ENCODE assay signal across 9 cellular contexts in genomic region chr1:59879556-59879955, GRCh38. TPM values are rescaled to one million over a fixed set of nuclear protein-coding genes. Genes with fewer than 3 reads are reported as not detected.
DNase-seq lines count a peak whose midpoint lies in the region; ATAC-seq and TF ChIP-seq lines count a peak whose summit lies in the region.
"Had no signal": no experiment of that assay in that cellular context is flagged by ENCODE, and none has a peak within 500 bp of the region (broad histone marks: within the 10 kb centered on the region; RNA-seq: fewer than 3 reads in every experiment).

No MANE protein-coding gene starts in this region.

- no peak overlapping the region for H3K4me2 ChIP-seq in H9 (ENCODE audit: insufficient read depth, insufficient read length, low read length)

- no peaks in the 10 kb centered on the region for H3K4me1 ChIP-seq in H9 (ENCODE audit: insufficient read depth, low read length)

- H2BK20ac ChIP-seq in H9 (ENCODE audit: low read depth, low read length, poor library complexity, severe bottlenecking): no peak overlapping the region

- H3K27me3 ChIP-seq in H9 (ENCODE audit: insufficient read depth, low read length): no peaks in the 10 kb centered on the region

- H3K79me2 ChIP-seq in H9 (ENCODE audit: insufficient read depth, low read length): no peaks in the 10 kb centered on the region

- H2BK120ac ChIP-seq in H9 (ENCODE audit: low read depth, low read length, poor library complexity, severe bottlenecking): no peak overlapping the region

- H3K4me1 Mint-ChIP-seq in H9: no peaks in the 10 kb centered on the region

- H3T11ph ChIP-seq in H9 (ENCODE audit: low read length): no peak overlapping the region

- TF ChIP-seq CTCF in H9 (conservative IDR thresholded peaks at IDR 0.05): peak; percentile 77
- TF ChIP-seq CTCF in fibroblast of villous mesenchyme (IDR thresholded peaks at IDR 0.05; ENCODE audit: insufficient read depth, low read depth, low read length): peak; percentile 60

- no peaks in the 10 kb centered on the region for H4K20me1 ChIP-seq in H9 (ENCODE audit: control insufficient read depth, insufficient read depth, insufficient read length)

- no CpG with 5 or more reads among the region's 5 CpGs for WGBS in H9 (ENCODE audit: extremely low coverage, insufficient read length, low lambda C conversion rate)

- no peak overlapping the region for H2AFZ ChIP-seq in H9 (ENCODE audit: low read length)

- no peaks in the 10 kb centered on the region for H3K36me3 Mint-ChIP-seq in H9 (ENCODE audit: insufficient read depth in 1 of 3, low read depth in 3 of 3)

- no peak overlapping the region for H3K14ac ChIP-seq in H9 (ENCODE audit: insufficient read depth, low read length)

- H3K27ac Mint-ChIP-seq in H9: no peak overlapping the region; a peak in 1 of 7 replicates
- H3K27ac Mint-ChIP-seq: T-helper 1 cell treated with Interleukin-12 subunit alpha and Interleukin-12 subunit beta and Interleukin-4 antibody, amounts not matched to agents 30 μg/mL and 1 μg/mL, for 36 hours had no signal

- H4K8ac ChIP-seq in H9 (replicated peaks; ENCODE audit: insufficient read length, low read depth, low read length): no peak overlapping the region

- intact Hi-C loops in posterior cingulate gyrus (cut with DNase I): no loop called here

- no peak overlapping the region for H3K27ac ChIP-seq in H9 (ENCODE audit: insufficient read length, low read depth, low read length)

- no peak overlapping the region for H3K23ac ChIP-seq in H9 (ENCODE audit: insufficient read length, low read depth, low read length)

- no peaks in the 10 kb centered on the region for H3K23me2 ChIP-seq in H9 (ENCODE audit: insufficient read length, low read depth, low read length, poor library complexity, severe bottlenecking)

- no peak overlapping the region for H2BK12ac ChIP-seq in H9 (ENCODE audit: insufficient read length, low read depth, low read length)

- peaks cover 2 to 3% of the 10 kb centered on the region in 2 experiments; a peak in 2 of 5 replicates for H3K9me3 Mint-ChIP-seq in H9

- no peak overlapping the region for H3K4me3 Mint-ChIP-seq in H9
- H3K4me3 Mint-ChIP-seq: T-helper 1 cell treated with Interleukin-12 subunit alpha and Interleukin-12 subunit beta and Interleukin-4 antibody, amounts not matched to agents 30 μg/mL and 1 μg/mL, for 36 hours had no signal

- no peak overlapping the region for H3K4me3 ChIP-seq in fibroblast of villous mesenchyme (ENCODE audit: low read depth, low read length)

- no peak overlapping the region for H3K56ac ChIP-seq in H9 (ENCODE audit: insufficient read length, low read depth, low read length)

- H3K4ac ChIP-seq in H9 (ENCODE audit: low read depth, low read length): no peak overlapping the region

- no peaks in the 10 kb centered on the region for H3K27me3 Mint-ChIP-seq in H9 (ENCODE audit: low read depth)

- DNase-seq in DMS114 treated with DMSO at 0.1 percent for 48 hours (lab: John Stamatoyannopoulos, UW; ENCODE audit: unreplicated experiment) (peak; percentile 67), H9 (peak; percentile 63), NCI-H460 (ENCODE audit: extremely low read depth, low read depth) (peak; percentile 47), activated T-cell treated with anti-CD3 and anti-CD28 coated beads for 4 hours (peak; percentile 28), fibroblast of villous mesenchyme (ENCODE audit: low read depth) (peak; percentile 68), posterior cingulate gyrus (peak in 9 of 10 donors; percentile 33 to 92 (median 65))

- no peak overlapping the region for H3K9ac ChIP-seq in H9 (ENCODE audit: extremely low read depth, insufficient read length, low read length)

- ATAC-seq in GM21515 (IDR thresholded peaks at IDR 0.05; ENCODE audit: unreplicated experiment) (no peak), HG03139 (IDR thresholded peaks at IDR 0.05; ENCODE audit: unreplicated experiment) (no peak)

- H4K5ac ChIP-seq in H9 (ENCODE audit: insufficient read length, low read depth, low read length): no peak overlapping the region

- H2BK15ac ChIP-seq in H9 (ENCODE audit: low read depth, low read length): no peak overlapping the region

- no peaks in the 10 kb centered on the region for H3K9me3 ChIP-seq in H9 (ENCODE audit: control insufficient read depth, low read depth, low read length)

- H2AK5ac ChIP-seq in H9 (ENCODE audit: insufficient read length, low read length): no peak overlapping the region

- no peaks in the 10 kb centered on the region for H3K79me1 ChIP-seq in H9 (ENCODE audit: insufficient read depth, low read depth, low read length, poor library complexity, severe bottlenecking)

- H2BK5ac ChIP-seq in H9 (ENCODE audit: insufficient read length, low read length): no peak overlapping the region

- H3K18ac ChIP-seq in H9 (ENCODE audit: insufficient read length, low read depth, low read length): no peak overlapping the region

- H4K91ac ChIP-seq in H9 (ENCODE audit: insufficient read length, low read depth, low read length): no peak overlapping the region

RNA-seq across cellular contexts. Expression of gene CYP2J2, which starts 47.0 kb away (rescaled TPM):
- total RNA-seq in H9 (2021): 0.57 and 0.86 TPM in 2 replicates
- total RNA-seq in NCI-H460 (2014; rRNA removed; shearing (Covaris generic)): 0.25 TPM in 1 of 2 replicates, not detected in the other
- 0.13 and 0.32 TPM in 2 replicates for polyA plus RNA-seq in NCI-H460 (2014; cell fraction: nucleus; rRNA removed)
- under 0.01 TPM in 1 of 2 replicates, not detected in the other for total RNA-seq in fibroblast of villous mesenchyme
